Comparison of ENCODE assay signal across 11 cellular contexts in genomic region chr22:39995346-39996252, GRCh38. TPM values are rescaled to one million over a fixed set of nuclear protein-coding genes. Genes with fewer than 3 reads are reported as not detected.
DNase-seq lines count a peak whose midpoint lies in the region; ATAC-seq and TF ChIP-seq lines count a peak whose summit lies in the region.
"Had no signal": no experiment of that assay in that cellular context is flagged by ENCODE, and none has a peak within 500 bp of the region (broad histone marks: within the 10 kb centered on the region; RNA-seq: fewer than 3 reads in every experiment).

No MANE protein-coding gene starts in this region.

- H3K27me3 Mint-ChIP-seq in activated CD4-positive, alpha-beta T cell treated with anti-CD3 and anti-CD28 coated beads, Interleukin-2, amount 10 ng/mL, durations not matched to agents 24 days and 14 days, result peaks cover 42% of the 10 kb centered on the region
- H3K27me3 Mint-ChIP-seq in activated naive CD8-positive, alpha-beta T cell treated with anti-CD3 and anti-CD28 coated beads for 36 hours, result peaks cover 5% of the 10 kb centered on the region

- intact Hi-C loops in activated CD4-positive, alpha-beta T cell treated with anti-CD3 and anti-CD28 coated beads, Interleukin-2, amount 10 ng/mL, durations not matched to agents 24 days and 14 days (cut with micrococcal nuclease), result no loop called here

- no peaks in the 10 kb centered on the region for H3K36me3 Mint-ChIP-seq in activated CD4-positive, alpha-beta T cell treated with anti-CD3 and anti-CD28 coated beads, Interleukin-2, amount 10 ng/mL, durations not matched to agents 24 days and 14 days (ENCODE audit: low read depth)
- no peaks in the 10 kb centered on the region for H3K36me3 Mint-ChIP-seq in activated naive CD8-positive, alpha-beta T cell treated with anti-CD3 and anti-CD28 coated beads for 36 hours
- H3K36me3 Mint-ChIP-seq in stimulated activated effector memory CD8-positive, alpha-beta T cell treated with anti-CD3 and anti-CD28 coated beads, Interleukin-12 subunit alpha, Interleukin-12 subunit beta, amount 100 ng/mL, for 72 hours, result no peaks in the 10 kb centered on the region

- in situ Hi-C loops in GM13976 (cut with MboI; ENCODE audit: low sequenced_read_pairs, unreplicated experiment), result no loop called here

- ATAC-seq in stimulated activated effector memory CD8-positive, alpha-beta T cell treated with anti-CD3 and anti-CD28 coated beads, Interleukin-12 subunit alpha, Interleukin-12 subunit beta, amount 100 ng/mL, for 72 hours, result no peak

- DNase-seq in activated CD4-positive, alpha-beta T cell treated with anti-CD3 and anti-CD28 coated beads, Interleukin-2, amount 10 ng/mL, durations not matched to agents 24 days and 14 days, result no peak
- no peak for DNase-seq in activated CD4-positive, alpha-beta T cell treated with anti-CD3 and anti-CD28 coated beads, Interleukin-2, amount 50 U/mL, for 48 hours
- DNase-seq in activated naive CD8-positive, alpha-beta T cell treated with anti-CD3 and anti-CD28 coated beads for 36 hours, result no peak
- peak; percentile 63 for DNase-seq in islet precursor cell
- DNase-seq in stimulated activated effector memory CD8-positive, alpha-beta T cell treated with anti-CD3 and anti-CD28 coated beads, Interleukin-12 subunit alpha, Interleukin-12 subunit beta, amount 100 ng/mL, for 72 hours (ENCODE audit: low spot score in 2 of 2), result no peak
- DNase-seq in GM13976 (ENCODE audit: low spot score), result no peak
- no peak for DNase-seq in hypothalamus (lab: John Stamatoyannopoulos, UW)
- DNase-seq in activated gamma-delta T cell treated with Interleukin-2 at 50 U/mL for 16 hours, result no peak
- DNase-seq: NCI-H226 had no signal

- TF ChIP-seq CTCF in GM13976 (IDR thresholded peaks at IDR 0.05; ENCODE audit: borderline replicate concordance, control extremely low read depth, extremely low read depth, insufficient read depth, missing control alignments), result no peak

- H3K9me3 Mint-ChIP-seq in activated CD4-positive, alpha-beta T cell treated with anti-CD3 and anti-CD28 coated beads, Interleukin-2, amount 10 ng/mL, durations not matched to agents 24 days and 14 days, result no peaks in the 10 kb centered on the region
- no peaks in the 10 kb centered on the region for H3K9me3 Mint-ChIP-seq in activated naive CD8-positive, alpha-beta T cell treated with anti-CD3 and anti-CD28 coated beads for 36 hours
- H3K9me3 Mint-ChIP-seq in stimulated activated effector memory CD8-positive, alpha-beta T cell treated with anti-CD3 and anti-CD28 coated beads, Interleukin-12 subunit alpha, Interleukin-12 subunit beta, amount 100 ng/mL, for 72 hours, result no peaks in the 10 kb centered on the region
- H3K9me3 Mint-ChIP-seq: T-helper 1 cell treated with Interleukin-12 subunit alpha and Interleukin-12 subunit beta and Interleukin-4 antibody, amounts not matched to agents 30 μg/mL and 1 μg/mL, for 36 hours had no signal

- peaks cover 5% of the 10 kb centered on the region for H3K4me1 Mint-ChIP-seq in activated CD4-positive, alpha-beta T cell treated with anti-CD3 and anti-CD28 coated beads, Interleukin-2, amount 10 ng/mL, durations not matched to agents 24 days and 14 days
- peaks cover 13% of the 10 kb centered on the region for H3K4me1 Mint-ChIP-seq in activated naive CD8-positive, alpha-beta T cell treated with anti-CD3 and anti-CD28 coated beads for 36 hours
- no peaks in the 10 kb centered on the region for H3K4me1 Mint-ChIP-seq in stimulated activated effector memory CD8-positive, alpha-beta T cell treated with anti-CD3 and anti-CD28 coated beads, Interleukin-12 subunit alpha, Interleukin-12 subunit beta, amount 100 ng/mL, for 72 hours

- H3K4me3 Mint-ChIP-seq in activated CD4-positive, alpha-beta T cell treated with anti-CD3 and anti-CD28 coated beads, Interleukin-2, amount 10 ng/mL, durations not matched to agents 24 days and 14 days, result peak overlapping the region; percentile 29
- peak overlapping the region; percentile 35 for H3K4me3 Mint-ChIP-seq in activated naive CD8-positive, alpha-beta T cell treated with anti-CD3 and anti-CD28 coated beads for 36 hours
- H3K4me3 Mint-ChIP-seq in stimulated activated effector memory CD8-positive, alpha-beta T cell treated with anti-CD3 and anti-CD28 coated beads, Interleukin-12 subunit alpha, Interleukin-12 subunit beta, amount 100 ng/mL, for 72 hours, result peak overlapping the region; percentile 7
- H3K4me3 Mint-ChIP-seq: T-helper 1 cell treated with Interleukin-12 subunit alpha and Interleukin-12 subunit beta and Interleukin-4 antibody, amounts not matched to agents 30 μg/mL and 1 μg/mL, for 36 hours had no signal

- peak overlapping the region; percentile 14 for H3K27ac Mint-ChIP-seq in activated CD4-positive, alpha-beta T cell treated with anti-CD3 and anti-CD28 coated beads, Interleukin-2, amount 10 ng/mL, durations not matched to agents 24 days and 14 days
- no peak overlapping the region for H3K27ac Mint-ChIP-seq in activated naive CD8-positive, alpha-beta T cell treated with anti-CD3 and anti-CD28 coated beads for 36 hours
- no peak overlapping the region for H3K27ac Mint-ChIP-seq in stimulated activated effector memory CD8-positive, alpha-beta T cell treated with anti-CD3 and anti-CD28 coated beads, Interleukin-12 subunit alpha, Interleukin-12 subunit beta, amount 100 ng/mL, for 72 hours
- H3K27ac Mint-ChIP-seq: T-helper 1 cell treated with Interleukin-12 subunit alpha and Interleukin-12 subunit beta and Interleukin-4 antibody, amounts not matched to agents 30 μg/mL and 1 μg/mL, for 36 hours had no signal

RNA-seq across cellular contexts. Expression of gene FAM83F, which starts 0.8 kb away (rescaled TPM):
- total RNA-seq in activated CD4-positive, alpha-beta T cell treated with anti-CD3 and anti-CD28 coated beads, Interleukin-2, amount 10 ng/mL, durations not matched to agents 24 days and 14 days, result 0.17 and 0.23 TPM in 2 replicates
- 1 to 10 TPM; 3.4 to 3.6 TPM for total RNA-seq in activated naive CD8-positive, alpha-beta T cell treated with anti-CD3 and anti-CD28 coated beads for 36 hours

RNA-seq across cellular contexts. Expression of gene TMA7B, which starts 35.4 kb away (rescaled TPM):
- total RNA-seq in activated CD4-positive, alpha-beta T cell treated with anti-CD3 and anti-CD28 coated beads, Interleukin-2, amount 10 ng/mL, durations not matched to agents 24 days and 14 days, result 0.90 and 0.96 TPM in 2 replicates
- total RNA-seq in activated naive CD8-positive, alpha-beta T cell treated with anti-CD3 and anti-CD28 coated beads for 36 hours, result 1 to 10 TPM; 1.0 to 1.3 TPM
- total RNA-seq: omental fat pad had no signal
